9 cellular contexts compared by ENCODE assay signal in genomic region chr13:20197361-20197834, GRCh38. TPM values are rescaled to one million over a fixed set of nuclear protein-coding genes. Genes with fewer than 3 reads are reported as not detected.
DNase-seq lines count a peak whose midpoint lies in the region; ATAC-seq and TF ChIP-seq lines count a peak whose summit lies in the region.
"Had no signal": no experiment of that assay in that cellular context is flagged by ENCODE, and none has a peak within 500 bp of the region (broad histone marks: within the 10 kb centered on the region; RNA-seq: fewer than 3 reads in every experiment).

No MANE protein-coding gene starts in this region.

- DNase-seq in AG08395 (ENCODE audit: low spot score) (peak; percentile 62), GM03348 (ENCODE audit: low spot score) (peak; percentile 66), NCI-H1092 (lab: John Stamatoyannopoulos, UW) (peak; percentile 61), heart left ventricle (no peak), skeletal muscle cell (ENCODE audit: low read depth) (peak; percentile 27)
- DNase-seq: left cardiac atrium had no signal

- H3K36me3 ChIP-seq in heart left ventricle, result no peaks in the 10 kb centered on the region

- TF ChIP-seq CTCF in WI38 (IDR thresholded peaks at IDR 0.05; ENCODE audit: low read depth, low read length), result peak; percentile 70
- TF ChIP-seq CTCF in heart left ventricle (IDR thresholded peaks at IDR 0.05), result peak; percentile 56 to 77 (median 70)

- H3K27me3 ChIP-seq in heart left ventricle, result peaks cover 16 to 47% (median 29%) of the 10 kb centered on the region in 9 donors

- no peak overlapping the region for H3K27ac ChIP-seq in heart left ventricle

- peaks cover 5 to 22% (median 15%) of the 10 kb centered on the region in 12 donors for H3K4me1 ChIP-seq in heart left ventricle

- intact Hi-C loops in heart left ventricle (cut with DNase I), result loop anchor here in 9 of 10 donors (1.0 to 10.0 kb wide), 6 partner anchors 287 to 727 kb away; no protein-coding TSS in a partner anchor

- peak in 2 of 4 donors; percentile 44 to 45 for ATAC-seq in heart left ventricle
- ATAC-seq in GM18511 (IDR thresholded peaks at IDR 0.05; ENCODE audit: unreplicated experiment), result no peak
- no peak for ATAC-seq in HG02623 (IDR thresholded peaks at IDR 0.05; ENCODE audit: unreplicated experiment)

- WGBS in heart left ventricle, 4 donors, result 6 to 11% (median 9%) methylated on average over 5 of the region's 5 CpGs

- no peak for TF ChIP-seq POLR2A in heart left ventricle (IDR thresholded peaks at IDR 0.05)

- H3K9me3 ChIP-seq in heart left ventricle, result peaks cover 0 to 16% (median 8%) of the 10 kb centered on the region in 12 donors

- H3K4me3 ChIP-seq in WI38 (ENCODE audit: low read depth, low read length), result no peak overlapping the region
- H3K4me3 ChIP-seq in heart left ventricle, result no peak overlapping the region
- H3K4me3 ChIP-seq in skeletal muscle cell (ENCODE audit: low read depth, low read length), result no peak overlapping the region

RNA-seq across cellular contexts. Expression of gene GJB2, which starts 4.7 kb away (rescaled TPM):
- 1 to 10 TPM in 1 of 9 donors, under 1 TPM in 7, not detected in 1; 0.10 to 2.0 (median 0.22) TPM for total RNA-seq in heart left ventricle
- under 1 TPM; 0.30 to 0.62 TPM for polyA plus RNA-seq in heart left ventricle

RNA-seq across cellular contexts. Expression of gene GJB6, which starts 34.7 kb away (rescaled TPM):
- total RNA-seq in heart left ventricle, result not detected
- polyA plus RNA-seq in heart left ventricle, result not detected
- total RNA-seq: left cardiac atrium had no signal

RNA-seq across cellular contexts. Expression of gene GJA3, which starts 36.5 kb away (rescaled TPM):
- 10 to 100 TPM; 13.6 to 30.5 (median 17.9) TPM for total RNA-seq in heart left ventricle
- polyA plus RNA-seq in heart left ventricle, result 1 to 10 TPM; 5.4 to 9.3 TPM

Comparison
In these comparisons a context has a peak if more than half of its experiments do, and no peak if none do; other contexts are left out.
1. DNase-seq: peak in AG08395 (single experiment), GM03348 (single experiment), NCI-H1092 (single experiment) and skeletal muscle cell (single experiment); none in heart left ventricle (0 of 5).